In genomic region chr14:100691395-100692025, GRCh38 we compare ENCODE assay signal across 15 cellular contexts. TPM values are rescaled to one million over a fixed set of nuclear protein-coding genes. Genes with fewer than 3 reads are reported as not detected.
DNase-seq lines count a peak whose midpoint lies in the region; ATAC-seq, FAIRE-seq and TF ChIP-seq lines count a peak whose summit lies in the region.
"Had no signal": no experiment of that assay in that cellular context is flagged by ENCODE, and none has a peak within 500 bp of the region (broad histone marks: within the 10 kb centered on the region; RNA-seq: fewer than 3 reads in every experiment).

No MANE protein-coding gene starts in this region.

- H2BK120ac ChIP-seq in H9 (ENCODE audit: low read depth, low read length, poor library complexity, severe bottlenecking), result no peak overlapping the region

- no peak overlapping the region for H4K5ac ChIP-seq in H9 (ENCODE audit: insufficient read length, low read depth, low read length)

- BruUV-seq in Calu3 (replicated peaks; lab: Mats Ljungman, UMichigan), result no TSS peak

- H3K27ac Mint-ChIP-seq in HFFc6, result peak overlapping the region; percentile 99
- no peak overlapping the region for H3K27ac Mint-ChIP-seq in astrocyte (ENCODE audit: unreplicated experiment)
- H3K27ac Mint-ChIP-seq in nephron, result peak overlapping the region in 2 of 3 experiments; percentile 69 to 86
- H3K27ac Mint-ChIP-seq in H9, result peak overlapping the region in 1 of 3 experiments; percentile 19; a peak in 1 of 7 replicates
- H3K27ac Mint-ChIP-seq in Calu3 (ENCODE audit: unreplicated experiment), result no peak overlapping the region
- H3K27ac Mint-ChIP-seq: activated naive CD8-positive, alpha-beta T cell treated with anti-CD3 and anti-CD28 coated beads, Interleukin-2, amount 10 ng/mL, durations not matched to agents 7 days and 5 days; CD8-positive, alpha-beta memory T cell had no signal

- H3K4me2 ChIP-seq in astrocyte (ENCODE audit: low read length) (peak overlapping the region; percentile 80), H9 (ENCODE audit: insufficient read depth, insufficient read length, low read length) (no peak overlapping the region)

- no peaks in the 10 kb centered on the region for H3K79me1 ChIP-seq in H9 (ENCODE audit: insufficient read depth, low read depth, low read length, poor library complexity, severe bottlenecking)

- H3K4me1 Mint-ChIP-seq in HFFc6 (ENCODE audit: low read depth) (peaks cover 82% of the 10 kb centered on the region), astrocyte (ENCODE audit: low read depth, unreplicated experiment) (peaks cover 23% of the 10 kb centered on the region), nephron (peaks cover 50% of the 10 kb centered on the region), H9 (peaks cover 21 to 29% of the 10 kb centered on the region in 2 experiments), Calu3 (ENCODE audit: low read depth, unreplicated experiment) (peaks cover 29% of the 10 kb centered on the region)
- H3K4me1 Mint-ChIP-seq: activated naive CD8-positive, alpha-beta T cell treated with anti-CD3 and anti-CD28 coated beads, Interleukin-2, amount 10 ng/mL, durations not matched to agents 7 days and 5 days; CD8-positive, alpha-beta memory T cell had no signal

- no peak overlapping the region for H3K18ac ChIP-seq in H9 (ENCODE audit: insufficient read length, low read depth, low read length)

- H4K8ac ChIP-seq in H9 (replicated peaks; ENCODE audit: insufficient read length, low read depth, low read length), result no peak overlapping the region

- H3K9me3 Mint-ChIP-seq in HFFc6, result no peaks in the 10 kb centered on the region
- no peaks in the 10 kb centered on the region for H3K9me3 Mint-ChIP-seq in astrocyte (ENCODE audit: unreplicated experiment)
- no peaks in the 10 kb centered on the region for H3K9me3 Mint-ChIP-seq in nephron
- no peaks in the 10 kb centered on the region; a peak in 1 of 5 replicates for H3K9me3 Mint-ChIP-seq in H9
- no peaks in the 10 kb centered on the region for H3K9me3 Mint-ChIP-seq in Calu3 (ENCODE audit: low read depth, unreplicated experiment)
- H3K9me3 Mint-ChIP-seq: activated naive CD8-positive, alpha-beta T cell treated with anti-CD3 and anti-CD28 coated beads, Interleukin-2, amount 10 ng/mL, durations not matched to agents 7 days and 5 days had no signal

- no peaks in the 10 kb centered on the region for H3K23me2 ChIP-seq in H9 (ENCODE audit: insufficient read length, low read depth, low read length, poor library complexity, severe bottlenecking)

- H3K4me3 Mint-ChIP-seq in HFFc6, result peak overlapping the region; percentile 79; the same call in 1 of the 2 replicates
- H3K4me3 Mint-ChIP-seq in astrocyte (ENCODE audit: unreplicated experiment), result no peak overlapping the region
- H3K4me3 Mint-ChIP-seq in nephron, result no peak overlapping the region
- no peak overlapping the region for H3K4me3 Mint-ChIP-seq in H9
- no peak overlapping the region for H3K4me3 Mint-ChIP-seq in Calu3 (ENCODE audit: low read depth, unreplicated experiment)
- H3K4me3 Mint-ChIP-seq: activated naive CD8-positive, alpha-beta T cell treated with anti-CD3 and anti-CD28 coated beads, Interleukin-2, amount 10 ng/mL, durations not matched to agents 7 days and 5 days; CD8-positive, alpha-beta memory T cell had no signal

- H2BK5ac ChIP-seq in H9 (ENCODE audit: insufficient read length, low read length), result no peak overlapping the region

- peaks cover 39% of the 10 kb centered on the region for H3K4me1 ChIP-seq in astrocyte (ENCODE audit: insufficient read depth, low read length)
- no peaks in the 10 kb centered on the region; the same call in 1 of the 2 replicates for H3K4me1 ChIP-seq in H9 (ENCODE audit: insufficient read depth, low read length)

- FAIRE-seq in astrocyte (lab: Jason Lieb, UNC), result no peak

- no peak overlapping the region for H3K56ac ChIP-seq in H9 (ENCODE audit: insufficient read length, low read depth, low read length)

- WGBS in H9 (ENCODE audit: extremely low coverage, insufficient read length, low lambda C conversion rate), result no CpG with 5 or more reads among the region's 29 CpGs

- H3K27me3 Mint-ChIP-seq in HFFc6 (ENCODE audit: insufficient read depth), result no peaks in the 10 kb centered on the region; the same call in 1 of the 2 replicates
- H3K27me3 Mint-ChIP-seq in astrocyte (ENCODE audit: low read depth, unreplicated experiment), result peaks cover 9% of the 10 kb centered on the region
- H3K27me3 Mint-ChIP-seq in nephron (ENCODE audit: low read depth), result peaks cover 23% of the 10 kb centered on the region
- peaks cover 14% of the 10 kb centered on the region for H3K27me3 Mint-ChIP-seq in H9 (ENCODE audit: low read depth)
- H3K27me3 Mint-ChIP-seq in Calu3 (ENCODE audit: unreplicated experiment), result peaks cover 13% of the 10 kb centered on the region
- H3K27me3 Mint-ChIP-seq: activated naive CD8-positive, alpha-beta T cell treated with anti-CD3 and anti-CD28 coated beads, Interleukin-2, amount 10 ng/mL, durations not matched to agents 7 days and 5 days had no signal

- H3K4ac ChIP-seq in H9 (ENCODE audit: low read depth, low read length), result no peak overlapping the region

- H3K9ac ChIP-seq in astrocyte (ENCODE audit: low read length) (no peak overlapping the region), H9 (ENCODE audit: extremely low read depth, insufficient read length, low read length) (no peak overlapping the region)

- no peak overlapping the region for H2BK15ac ChIP-seq in H9 (ENCODE audit: low read depth, low read length)

- H3K9me3 ChIP-seq in astrocyte (ENCODE audit: insufficient read depth, low read depth, low read length) (no peaks in the 10 kb centered on the region), H9 (ENCODE audit: control insufficient read depth, low read depth, low read length) (no peaks in the 10 kb centered on the region)

- DNase-seq in HFFc6 (no peak), NCI-H2081 treated with DMSO at 0.1 percent for 48 hours (lab: John Stamatoyannopoulos, UW) (peak; percentile 67), astrocyte (ENCODE audit: low read depth) (no peak), H9 (no peak), Calu3 (no peak)
- DNase-seq: activated naive CD8-positive, alpha-beta T cell treated with anti-CD3 and anti-CD28 coated beads, Interleukin-2, amount 10 ng/mL, durations not matched to agents 7 days and 5 days; CD8-positive, alpha-beta memory T cell; NCI-H187 treated with DMSO at 0.1 percent for 48 hours; WERI-Rb-1 had no signal

- H3K23ac ChIP-seq in H9 (ENCODE audit: insufficient read length, low read depth, low read length), result no peak overlapping the region

- H2AFZ ChIP-seq in astrocyte (ENCODE audit: low read depth, low read length) (no peak overlapping the region), H9 (ENCODE audit: low read length) (no peak overlapping the region)

- H2BK20ac ChIP-seq in H9 (ENCODE audit: low read depth, low read length, poor library complexity, severe bottlenecking), result no peak overlapping the region

- H3K79me2 ChIP-seq in astrocyte (ENCODE audit: insufficient read depth, low read length), result no peaks in the 10 kb centered on the region
- H3K79me2 ChIP-seq in H9 (ENCODE audit: insufficient read depth, low read length), result no peaks in the 10 kb centered on the region; the same call in 1 of the 2 replicates

- no peak overlapping the region for H3K14ac ChIP-seq in H9 (ENCODE audit: insufficient read depth, low read length)

- H3K36me3 Mint-ChIP-seq in HFFc6 (ENCODE audit: low read depth) (no peaks in the 10 kb centered on the region), astrocyte (ENCODE audit: low read depth, unreplicated experiment) (no peaks in the 10 kb centered on the region), nephron (ENCODE audit: low read depth) (no peaks in the 10 kb centered on the region), H9 (ENCODE audit: insufficient read depth in 1 of 3, low read depth in 3 of 3) (no peaks in the 10 kb centered on the region), Calu3 (ENCODE audit: insufficient read depth, unreplicated experiment) (peaks cover 20% of the 10 kb centered on the region)
- H3K36me3 Mint-ChIP-seq: activated naive CD8-positive, alpha-beta T cell treated with anti-CD3 and anti-CD28 coated beads, Interleukin-2, amount 10 ng/mL, durations not matched to agents 7 days and 5 days; CD8-positive, alpha-beta memory T cell had no signal

- no peak overlapping the region for H3K4me3 ChIP-seq in astrocyte (ENCODE audit: insufficient read depth, low read depth, low read length)
- H3K4me3 ChIP-seq: coronary artery had no signal

- no peaks in the 10 kb centered on the region for H3K36me3 ChIP-seq in astrocyte (ENCODE audit: insufficient read depth, low read length)
- H3K36me3 ChIP-seq: WERI-Rb-1 had no signal

- no peaks in the 10 kb centered on the region for H3K27me3 ChIP-seq in astrocyte (ENCODE audit: insufficient read depth, low read length)
- no peaks in the 10 kb centered on the region for H3K27me3 ChIP-seq in H9 (ENCODE audit: insufficient read depth, low read length)

- CTCF ChIA-PET in Calu3 (lab: Charles Lee), result no interaction called here

- no peak overlapping the region for H4K91ac ChIP-seq in H9 (ENCODE audit: insufficient read length, low read depth, low read length)

- H2BK12ac ChIP-seq in H9 (ENCODE audit: insufficient read length, low read depth, low read length), result no peak overlapping the region

- intact Hi-C loops in Calu3 (cut with micrococcal nuclease; ENCODE audit: unreplicated experiment), result no loop called here

- H3T11ph ChIP-seq in H9 (ENCODE audit: low read length), result no peak overlapping the region

- H4K20me1 ChIP-seq in astrocyte (ENCODE audit: insufficient read depth, low read length), result no peaks in the 10 kb centered on the region
- H4K20me1 ChIP-seq in H9 (ENCODE audit: control insufficient read depth, insufficient read depth, insufficient read length), result peaks cover 2% of the 10 kb centered on the region

- ATAC-seq in HG03432 (IDR thresholded peaks at IDR 0.05; ENCODE audit: unreplicated experiment) (no peak), GM19351 (IDR thresholded peaks at IDR 0.05; ENCODE audit: unreplicated experiment) (no peak)
- ATAC-seq: sciatic nerve had no signal

- H3K27ac ChIP-seq in astrocyte (ENCODE audit: low read depth, low read length) (no peak overlapping the region), H9 (ENCODE audit: insufficient read length, low read depth, low read length) (no peak overlapping the region)
- H3K27ac ChIP-seq: coronary artery, WERI-Rb-1 had no signal

- TF ChIP-seq CTCF in HFFc6 (IDR thresholded peaks at IDR 0.05), result no peak
- no peak for TF ChIP-seq CTCF in astrocyte (IDR thresholded peaks at IDR 0.05; ENCODE audit: insufficient read depth, low read depth, low read length)
- no peak for TF ChIP-seq CTCF in nephron (IDR thresholded peaks at IDR 0.05; ENCODE audit: unreplicated experiment in 3 of 3)
- no peak for TF ChIP-seq CTCF in H9 (conservative IDR thresholded peaks at IDR 0.05)
- TF ChIP-seq CTCF in Calu3 (IDR thresholded peaks at IDR 0.05; ENCODE audit: unreplicated experiment), result no peak

- no peak overlapping the region for H2AK5ac ChIP-seq in H9 (ENCODE audit: insufficient read length, low read length)

RNA-seq across cellular contexts. Expression of gene DLK1, which starts 35.2 kb away (rescaled TPM):
- not detected for total RNA-seq in HFFc6 (2021; fragmentation: NEBNext Ultra II Directional; extraction: Animal tissue kit (Norgen Biotek cat#: 25700))
- total RNA-seq in astrocyte (1.3 and 2.7 TPM in 2 replicates), H9 (2021) (2.8 and 3.2 TPM in 2 replicates), Calu3 (2022) (not detected in 2 replicates)
- total RNA-seq: activated naive CD8-positive, alpha-beta T cell treated with anti-CD3 and anti-CD28 coated beads, Interleukin-2, amount 10 ng/mL, durations not matched to agents 7 days and 5 days; CD8-positive, alpha-beta memory T cell; myocyte had no signal

Comparison
In these comparisons a context has a peak if more than half of its experiments do, and no peak if none do; other contexts are left out.
1. H3K27ac Mint-ChIP-seq: peak in HFFc6 (single experiment) and nephron (2 of 3); none in astrocyte (single experiment) and Calu3 (single experiment).